In genomic region chr15:48145923-48146322, GRCh38 we compare ENCODE assay signal across 17 cellular contexts. TPM values are rescaled to one million over a fixed set of nuclear protein-coding genes. Genes with fewer than 3 reads are reported as not detected.
DNase-seq lines count a peak whose midpoint lies in the region; TF ChIP-seq lines count a peak whose summit lies in the region.
"Had no signal": no experiment of that assay in that cellular context is flagged by ENCODE, and none has a peak within 500 bp of the region (broad histone marks: within the 10 kb centered on the region; RNA-seq: fewer than 3 reads in every experiment).

No MANE protein-coding gene starts in this region.

- peak overlapping the region; percentile 35 for H3K27ac Mint-ChIP-seq in glutamatergic neuron (ENCODE audit: unreplicated experiment)
- H3K27ac Mint-ChIP-seq: B cell; CD4-positive, CD25-positive, alpha-beta regulatory T cell; GM23338 had no signal

- no peaks in the 10 kb centered on the region for H3K27me3 Mint-ChIP-seq in glutamatergic neuron (ENCODE audit: unreplicated experiment)
- H3K27me3 Mint-ChIP-seq: B cell; CD4-positive, CD25-positive, alpha-beta regulatory T cell had no signal

- no peaks in the 10 kb centered on the region for H3K36me3 ChIP-seq in SJSA1

- no peak overlapping the region for H3K4me3 Mint-ChIP-seq in glutamatergic neuron (ENCODE audit: unreplicated experiment)
- H3K4me3 Mint-ChIP-seq: B cell; CD4-positive, CD25-positive, alpha-beta regulatory T cell; GM23338 had no signal

- H3K9me3 ChIP-seq in SJSA1 (replicated peaks): no peaks in the 10 kb centered on the region

- H3K27me3 ChIP-seq in SJSA1 (replicated peaks): no peaks in the 10 kb centered on the region

- TF ChIP-seq CTCF in glutamatergic neuron (IDR thresholded peaks at IDR 0.05; ENCODE audit: partially characterized antibody, unreplicated experiment): no peak

- DNase-seq in SJSA1 (ENCODE audit: low read depth in 1 of 2, low spot score in 2 of 2) (no peak), dedifferentiated amniotic fluid mesenchymal stem cell (ENCODE audit: extremely low spot score) (peak; percentile 38), glutamatergic neuron (no peak), hippocampal formation (lab: John Stamatoyannopoulos, UW) (no peak), putamen (ENCODE audit: low spot score) (no peak), HuH-7 (ENCODE audit: low spot score) (no peak), DMS53 treated with DMSO at 0.1 percent for 48 hours (lab: John Stamatoyannopoulos, UW; ENCODE audit: unreplicated experiment) (no peak)
- DNase-seq: CD4-positive, CD25-positive, alpha-beta regulatory T cell; COR-L47; DMS 273 treated with DMSO at 0.1 percent for 48 hours; GDM1; KBM-7; NCI-H1694 treated with DMSO at 0.1 percent for 48 hours; NCI-H524 had no signal

- no peaks in the 10 kb centered on the region for H3K9me3 Mint-ChIP-seq in glutamatergic neuron (ENCODE audit: unreplicated experiment)
- H3K9me3 Mint-ChIP-seq: CD4-positive, CD25-positive, alpha-beta regulatory T cell; GM23338 had no signal

- H3K4me1 Mint-ChIP-seq in glutamatergic neuron (ENCODE audit: low read depth, unreplicated experiment): peaks cover 9% of the 10 kb centered on the region

- no peaks in the 10 kb centered on the region for H3K36me3 Mint-ChIP-seq in glutamatergic neuron (ENCODE audit: unreplicated experiment)
- H3K36me3 Mint-ChIP-seq: CD4-positive, CD25-positive, alpha-beta regulatory T cell had no signal

- no peak overlapping the region for H3K4me3 ChIP-seq in SJSA1
- H3K4me3 ChIP-seq: GM23338 had no signal

- H3K27ac ChIP-seq in SJSA1: 0 out of 2 replicates have a peak overlapping the region, but pooled peaks have one; percentile 28

- peaks cover 45% of the 10 kb centered on the region for H3K4me1 ChIP-seq in SJSA1 (replicated peaks)

RNA-seq across cellular contexts. Expression of gene SLC24A5, which starts 25.1 kb away (rescaled TPM):
- total RNA-seq in SJSA1 (2014; rRNA removed; shearing (Covaris generic)): not detected in 2 replicates
- total RNA-seq in glutamatergic neuron (ENCODE audit: unreplicated experiment): not detected
- total RNA-seq: B cell; CD4-positive, CD25-positive, alpha-beta regulatory T cell; GM23338; RPMI7951 had no signal

RNA-seq across cellular contexts. Expression of gene MYEF2, which starts 32.2 kb away (rescaled TPM):
- total RNA-seq in SJSA1 (2014; rRNA removed; shearing (Covaris generic)): 4.4 and 7.1 TPM in 2 replicates
- total RNA-seq in glutamatergic neuron (ENCODE audit: unreplicated experiment): 245 TPM

RNA-seq across cellular contexts. Expression of gene CTXN2, which starts 45.5 kb away (rescaled TPM):
- not detected in 2 replicates for total RNA-seq in SJSA1 (2014; rRNA removed; shearing (Covaris generic))
- total RNA-seq in glutamatergic neuron (ENCODE audit: unreplicated experiment): 0.22 TPM
- total RNA-seq: CD4-positive, CD25-positive, alpha-beta regulatory T cell; GM23338; RPMI7951 had no signal

Comparison
In these comparisons a context has a peak if more than half of its experiments do, and no peak if none do; other contexts are left out.
1. RNA of gene MYEF2, which starts 32.2 kb away (total RNA-seq): 245 TPM in glutamatergic neuron (single experiment); 4.4 to 7.1 TPM in SJSA1; every median in the first group is over 10 times any median in the second.